1 cellular context compared by ENCODE assay signal in the genomic region with DNA sequence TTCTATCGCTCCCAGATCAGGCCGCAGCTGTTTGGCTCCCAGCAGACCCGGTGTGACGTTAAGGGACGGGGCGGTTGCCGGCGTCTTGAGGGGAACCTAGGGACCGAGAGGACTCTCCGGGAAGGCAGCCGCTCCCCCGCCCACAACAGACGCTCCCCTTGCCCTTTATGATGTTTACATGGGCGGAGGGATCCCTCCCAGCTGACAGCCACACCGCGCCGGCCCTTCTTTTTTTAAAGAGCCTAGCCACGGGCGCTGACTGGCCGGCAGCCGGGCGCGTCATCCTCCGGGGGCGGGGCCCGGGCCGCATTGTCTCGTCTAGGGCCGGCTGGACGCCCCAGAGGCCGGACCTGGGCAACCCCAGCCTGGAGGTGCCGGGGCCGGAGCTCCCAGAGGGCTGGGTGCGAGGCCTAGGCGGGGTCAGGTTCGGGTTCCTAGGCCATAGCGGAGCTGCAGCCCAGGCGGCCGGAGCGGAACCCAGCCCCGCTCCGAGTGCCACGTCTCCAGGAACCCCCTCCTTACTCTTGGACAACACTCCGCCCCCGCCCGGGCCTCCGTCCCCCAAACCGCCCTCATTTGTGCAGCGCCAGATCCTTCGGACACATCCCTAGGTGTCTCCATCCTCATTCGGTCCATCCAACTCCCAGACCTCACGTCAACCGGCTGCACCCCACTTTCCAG.
TF ChIP-seq lines count a peak whose summit lies in the region.

TSS of gene PCAT6 (plus strand) at position 340 of the 681 bp plus-strand sequence.

TF ChIP-seq in HepG2, 621 proteins besides CTCF, POLR2A, EP300 and RAD21 (continued from another document and continues in another):
- TF ChIP-seq ZBED4 (CRISPR knock-in tag; IDR thresholded peaks at IDR 0.05; ENCODE audit: borderline replicate concordance) (peak; percentile 84), SNAI1 (CRISPR knock-in tag; IDR thresholded peaks at IDR 0.05; ENCODE audit: borderline replicate concordance) (peak; percentile 79; the same call in 1 of the 2 replicates), DNMT3B (CRISPR knock-in tag; conservative IDR thresholded peaks at IDR 0.05) (no peak), ZNF615 (CRISPR knock-in tag; IDR thresholded peaks at IDR 0.05; ENCODE audit: borderline replicate concordance) (no peak), ZNF281 (CRISPR knock-in tag; IDR thresholded peaks at IDR 0.05; ENCODE audit: borderline replicate concordance) (peak; percentile 88), PAWR (CRISPR knock-in tag; IDR thresholded peaks at IDR 0.05; ENCODE audit: borderline replicate concordance) (no peak), SRF (IDR thresholded peaks at IDR 0.05; ENCODE audit: low read depth, low read length) (no peak), ZFX (CRISPR knock-in tag; IDR thresholded peaks at IDR 0.05; ENCODE audit: low read depth) (peak; percentile 86), GZF1 (CRISPR knock-in tag; IDR thresholded peaks at IDR 0.05) (0 out of 2 replicates have a peak, but pooled peaks have one; percentile 53), ZNF792 (CRISPR knock-in tag; IDR thresholded peaks at IDR 0.05) (peak; percentile 11; the same call in 1 of the 2 replicates), HES4 (CRISPR knock-in tag; IDR thresholded peaks at IDR 0.05; ENCODE audit: borderline replicate concordance) (0 out of 2 replicates have a peak, but pooled peaks have one; percentile 72), ZNF383 (CRISPR knock-in tag; IDR thresholded peaks at IDR 0.05; ENCODE audit: borderline replicate concordance) (0 out of 2 replicates have a peak, but pooled peaks have one; percentile 18), RAD51 (IDR thresholded peaks at IDR 0.05; ENCODE audit: borderline replicate concordance) (no peak), ZNF672 (CRISPR knock-in tag; IDR thresholded peaks at IDR 0.05) (no peak), HOXA3 (CRISPR knock-in tag; IDR thresholded peaks at IDR 0.05) (peak; percentile 80), TRIM24 (CRISPR knock-in tag; IDR thresholded peaks at IDR 0.05) (no peak), ZNF567 (CRISPR knock-in tag; IDR thresholded peaks at IDR 0.05; ENCODE audit: borderline replicate concordance) (0 out of 2 replicates have a peak, but pooled peaks have one; percentile 13), ZNF280B (CRISPR knock-in tag; IDR thresholded peaks at IDR 0.05; ENCODE audit: borderline replicate concordance) (no peak), CBX1 (IDR thresholded peaks at IDR 0.05; ENCODE audit: low read depth) (peak; percentile 37), ZNF264 (CRISPR knock-in tag; IDR thresholded peaks at IDR 0.05) (no peak), NCOA2 (CRISPR knock-in tag; IDR thresholded peaks at IDR 0.05) (peak; percentile 39; the same call in 1 of the 2 replicates), PHF8 (CRISPR knock-in tag; IDR thresholded peaks at IDR 0.05) (peak; percentile 88), TARDBP (CRISPR knock-in tag; IDR thresholded peaks at IDR 0.05) (peak; percentile 72), ZFP82 (CRISPR knock-in tag; IDR thresholded peaks at IDR 0.05; ENCODE audit: borderline replicate concordance) (peak; percentile 27; the same call in 1 of the 2 replicates), FOXK2 (IDR thresholded peaks at IDR 0.05) (peak; percentile 93), FOSL1 (CRISPR knock-in tag; IDR thresholded peaks at IDR 0.05; ENCODE audit: borderline replicate concordance) (no peak), YEATS2 (CRISPR knock-in tag; IDR thresholded peaks at IDR 0.05; ENCODE audit: borderline replicate concordance) (peak; percentile 83; the same call in 1 of the 2 replicates), KLF6 (CRISPR knock-in tag; IDR thresholded peaks at IDR 0.05) (peak; percentile 86), YEATS4 (CRISPR knock-in tag; IDR thresholded peaks at IDR 0.05; ENCODE audit: borderline replicate concordance) (peak; percentile 67; the same call in 1 of the 2 replicates), NFATC3 (CRISPR knock-in tag; IDR thresholded peaks at IDR 0.05) (no peak)
- TF ChIP-seq, protein P1, sequence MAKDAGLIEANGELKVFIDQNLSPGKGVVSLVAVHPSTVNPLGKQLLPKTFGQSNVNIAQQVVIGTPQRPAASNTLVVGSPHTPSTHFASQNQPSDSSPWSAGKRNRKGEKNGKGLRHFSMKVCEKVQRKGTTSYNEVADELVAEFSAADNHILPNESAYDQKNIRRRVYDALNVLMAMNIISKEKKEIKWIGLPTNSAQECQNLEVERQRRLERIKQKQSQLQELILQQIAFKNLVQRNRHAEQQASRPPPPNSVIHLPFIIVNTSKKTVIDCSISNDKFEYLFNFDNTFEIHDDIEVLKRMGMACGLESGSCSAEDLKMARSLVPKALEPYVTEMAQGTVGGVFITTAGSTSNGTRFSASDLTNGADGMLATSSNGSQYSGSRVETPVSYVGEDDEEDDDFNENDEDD (CRISPR knock-in tag; IDR thresholded peaks at IDR 0.05; ENCODE audit: borderline replicate concordance): peak; percentile 59; the same call in 1 of the 2 replicates
- TF ChIP-seq, protein P2, sequence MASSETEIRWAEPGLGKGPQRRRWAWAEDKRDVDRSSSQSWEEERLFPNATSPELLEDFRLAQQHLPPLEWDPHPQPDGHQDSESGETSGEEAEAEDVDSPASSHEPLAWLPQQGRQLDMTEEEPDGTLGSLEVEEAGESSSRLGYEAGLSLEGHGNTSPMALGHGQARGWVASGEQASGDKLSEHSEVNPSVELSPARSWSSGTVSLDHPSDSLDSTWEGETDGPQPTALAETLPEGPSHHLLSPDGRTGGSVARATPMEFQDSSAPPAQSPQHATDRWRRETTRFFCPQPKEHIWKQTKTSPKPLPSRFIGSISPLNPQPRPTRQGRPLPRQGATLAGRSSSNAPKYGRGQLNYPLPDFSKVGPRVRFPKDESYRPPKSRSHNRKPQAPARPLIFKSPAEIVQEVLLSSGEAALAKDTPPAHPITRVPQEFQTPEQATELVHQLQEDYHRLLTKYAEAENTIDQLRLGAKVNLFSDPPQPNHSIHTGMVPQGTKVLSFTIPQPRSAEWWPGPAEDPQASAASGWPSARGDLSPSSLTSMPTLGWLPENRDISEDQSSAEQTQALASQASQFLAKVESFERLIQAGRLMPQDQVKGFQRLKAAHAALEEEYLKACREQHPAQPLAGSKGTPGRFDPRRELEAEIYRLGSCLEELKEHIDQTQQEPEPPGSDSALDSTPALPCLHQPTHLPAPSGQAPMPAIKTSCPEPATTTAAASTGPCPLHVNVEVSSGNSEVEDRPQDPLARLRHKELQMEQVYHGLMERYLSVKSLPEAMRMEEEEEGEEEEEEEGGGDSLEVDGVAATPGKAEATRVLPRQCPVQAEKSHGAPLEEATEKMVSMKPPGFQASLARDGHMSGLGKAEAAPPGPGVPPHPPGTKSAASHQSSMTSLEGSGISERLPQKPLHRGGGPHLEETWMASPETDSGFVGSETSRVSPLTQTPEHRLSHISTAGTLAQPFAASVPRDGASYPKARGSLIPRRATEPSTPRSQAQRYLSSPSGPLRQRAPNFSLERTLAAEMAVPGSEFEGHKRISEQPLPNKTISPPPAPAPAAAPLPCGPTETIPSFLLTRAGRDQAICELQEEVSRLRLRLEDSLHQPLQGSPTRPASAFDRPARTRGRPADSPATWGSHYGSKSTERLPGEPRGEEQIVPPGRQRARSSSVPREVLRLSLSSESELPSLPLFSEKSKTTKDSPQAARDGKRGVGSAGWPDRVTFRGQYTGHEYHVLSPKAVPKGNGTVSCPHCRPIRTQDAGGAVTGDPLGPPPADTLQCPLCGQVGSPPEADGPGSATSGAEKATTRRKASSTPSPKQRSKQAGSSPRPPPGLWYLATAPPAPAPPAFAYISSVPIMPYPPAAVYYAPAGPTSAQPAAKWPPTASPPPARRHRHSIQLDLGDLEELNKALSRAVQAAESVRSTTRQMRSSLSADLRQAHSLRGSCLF (CRISPR knock-in tag; IDR thresholded peaks at IDR 0.05; ENCODE audit: borderline replicate concordance): no peak
- TF ChIP-seq, protein P3, sequence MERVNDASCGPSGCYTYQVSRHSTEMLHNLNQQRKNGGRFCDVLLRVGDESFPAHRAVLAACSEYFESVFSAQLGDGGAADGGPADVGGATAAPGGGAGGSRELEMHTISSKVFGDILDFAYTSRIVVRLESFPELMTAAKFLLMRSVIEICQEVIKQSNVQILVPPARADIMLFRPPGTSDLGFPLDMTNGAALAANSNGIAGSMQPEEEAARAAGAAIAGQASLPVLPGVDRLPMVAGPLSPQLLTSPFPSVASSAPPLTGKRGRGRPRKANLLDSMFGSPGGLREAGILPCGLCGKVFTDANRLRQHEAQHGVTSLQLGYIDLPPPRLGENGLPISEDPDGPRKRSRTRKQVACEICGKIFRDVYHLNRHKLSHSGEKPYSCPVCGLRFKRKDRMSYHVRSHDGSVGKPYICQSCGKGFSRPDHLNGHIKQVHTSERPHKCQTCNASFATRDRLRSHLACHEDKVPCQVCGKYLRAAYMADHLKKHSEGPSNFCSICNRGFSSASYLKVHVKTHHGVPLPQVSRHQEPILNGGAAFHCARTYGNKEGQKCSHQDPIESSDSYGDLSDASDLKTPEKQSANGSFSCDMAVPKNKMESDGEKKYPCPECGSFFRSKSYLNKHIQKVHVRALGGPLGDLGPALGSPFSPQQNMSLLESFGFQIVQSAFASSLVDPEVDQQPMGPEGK (CRISPR knock-in tag; IDR thresholded peaks at IDR 0.05): peak; percentile 84
- TF ChIP-seq, protein P4, sequence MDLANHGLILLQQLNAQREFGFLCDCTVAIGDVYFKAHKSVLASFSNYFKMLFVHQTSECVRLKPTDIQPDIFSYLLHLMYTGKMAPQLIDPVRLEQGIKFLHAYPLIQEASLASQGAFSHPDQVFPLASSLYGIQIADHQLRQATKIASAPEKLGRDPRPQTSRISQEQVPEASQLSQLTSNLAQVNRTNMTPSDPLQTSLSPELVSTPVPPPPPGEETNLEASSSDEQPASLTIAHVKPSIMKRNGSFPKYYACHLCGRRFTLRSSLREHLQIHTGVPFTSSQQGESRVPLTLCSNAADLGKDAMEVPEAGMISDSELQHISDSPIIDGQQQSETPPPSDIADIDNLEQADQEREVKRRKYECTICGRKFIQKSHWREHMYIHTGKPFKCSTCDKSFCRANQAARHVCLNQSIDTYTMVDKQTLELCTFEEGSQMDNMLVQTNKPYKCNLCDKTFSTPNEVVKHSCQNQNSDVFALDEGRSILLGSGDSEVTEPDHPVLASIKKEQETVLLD (CRISPR knock-in tag; IDR thresholded peaks at IDR 0.05; ENCODE audit: low read depth): no peak
- TF ChIP-seq, protein P5, sequence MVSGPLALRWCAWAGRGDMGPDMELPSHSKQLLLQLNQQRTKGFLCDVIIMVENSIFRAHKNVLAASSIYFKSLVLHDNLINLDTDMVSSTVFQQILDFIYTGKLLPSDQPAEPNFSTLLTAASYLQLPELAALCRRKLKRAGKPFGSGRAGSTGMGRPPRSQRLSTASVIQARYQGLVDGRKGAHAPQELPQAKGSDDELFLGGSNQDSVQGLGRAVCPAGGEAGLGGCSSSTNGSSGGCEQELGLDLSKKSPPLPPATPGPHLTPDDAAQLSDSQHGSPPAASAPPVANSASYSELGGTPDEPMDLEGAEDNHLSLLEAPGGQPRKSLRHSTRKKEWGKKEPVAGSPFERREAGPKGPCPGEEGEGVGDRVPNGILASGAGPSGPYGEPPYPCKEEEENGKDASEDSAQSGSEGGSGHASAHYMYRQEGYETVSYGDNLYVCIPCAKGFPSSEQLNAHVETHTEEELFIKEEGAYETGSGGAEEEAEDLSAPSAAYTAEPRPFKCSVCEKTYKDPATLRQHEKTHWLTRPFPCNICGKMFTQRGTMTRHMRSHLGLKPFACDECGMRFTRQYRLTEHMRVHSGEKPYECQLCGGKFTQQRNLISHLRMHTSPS (CRISPR knock-in tag; IDR thresholded peaks at IDR 0.05; ENCODE audit: low read depth): 0 out of 2 replicates have a peak, but pooled peaks have one; percentile 22
